ENCODE assay signal across 10 cellular contexts in genomic region chr2:45904267-45904921, GRCh38.
DNase-seq lines count a peak whose midpoint lies in the region; ATAC-seq and TF ChIP-seq lines count a peak whose summit lies in the region.
"Had no signal": no experiment of that assay in that cellular context is flagged by ENCODE, and none has a peak within 500 bp of the region (broad histone marks: within the 10 kb centered on the region; RNA-seq: fewer than 3 reads in every experiment).

No MANE protein-coding gene starts in this region.

- DNase-seq in stimulated activated naive CD8-positive, alpha-beta T cell treated with anti-CD3 and anti-CD28 coated beads, Interleukin-15, Interleukin-2, amounts not matched to agents 100 U/mL and 50 U/mL, for 24 hours: no peak
- no peak for DNase-seq in stimulated activated naive CD8-positive, alpha-beta T cell treated with anti-CD3 and anti-CD28 coated beads, Interleukin-15, amount 100 ng/mL, for 72 hours
- DNase-seq in NCI-H1930 (lab: John Stamatoyannopoulos, UW) (no peak), globus pallidus (ENCODE audit: low spot score) (no peak), HAP-1 (ENCODE audit: low spot score in 2 of 2) (no peak), NCI-H1092 treated with DMSO at 0.1 percent for 48 hours (lab: John Stamatoyannopoulos, UW) (no peak)
- DNase-seq: dermis blood vessel endothelial cell had no signal

- H3K9me3 Mint-ChIP-seq in stimulated activated naive CD8-positive, alpha-beta T cell treated with anti-CD3 and anti-CD28 coated beads, Interleukin-15, amount 100 ng/mL, for 72 hours: no peaks in the 10 kb centered on the region
- no peaks in the 10 kb centered on the region for H3K9me3 Mint-ChIP-seq in brain
- H3K9me3 Mint-ChIP-seq: CD14-positive monocyte had no signal

- peaks cover 8% of the 10 kb centered on the region for H3K4me1 Mint-ChIP-seq in stimulated activated naive CD8-positive, alpha-beta T cell treated with anti-CD3 and anti-CD28 coated beads, Interleukin-15, amount 100 ng/mL, for 72 hours
- H3K4me1 Mint-ChIP-seq in brain: peaks cover 89% of the 10 kb centered on the region

- H3K4me1 ChIP-seq in HAP-1: no peaks in the 10 kb centered on the region

- no peaks in the 10 kb centered on the region for H3K36me3 Mint-ChIP-seq in brain

- H3K27me3 Mint-ChIP-seq in stimulated activated naive CD8-positive, alpha-beta T cell treated with anti-CD3 and anti-CD28 coated beads, Interleukin-15, amount 100 ng/mL, for 72 hours: no peaks in the 10 kb centered on the region
- no peaks in the 10 kb centered on the region for H3K27me3 Mint-ChIP-seq in brain

- H3K9me3 ChIP-seq in HAP-1: no peaks in the 10 kb centered on the region

- ATAC-seq in stimulated activated naive CD8-positive, alpha-beta T cell treated with anti-CD3 and anti-CD28 coated beads, Interleukin-15, Interleukin-2, amounts not matched to agents 100 U/mL and 50 U/mL, for 24 hours: peak; percentile 45
- ATAC-seq in stimulated activated naive CD8-positive, alpha-beta T cell treated with anti-CD3 and anti-CD28 coated beads, Interleukin-15, amount 100 ng/mL, for 72 hours: no peak
- peak; percentile 70 for ATAC-seq in HG03066 (IDR thresholded peaks at IDR 0.05; ENCODE audit: low read depth, unreplicated experiment)

- no peaks in the 10 kb centered on the region for H3K27me3 ChIP-seq in HAP-1 (ENCODE audit: low read depth)

- no peak for TF ChIP-seq CTCF in brain (conservative IDR thresholded peaks at IDR 0.05)

- no peak overlapping the region for H3K4me3 Mint-ChIP-seq in stimulated activated naive CD8-positive, alpha-beta T cell treated with anti-CD3 and anti-CD28 coated beads, Interleukin-15, amount 100 ng/mL, for 72 hours
- peak overlapping the region in 4 of 5 experiments; percentile 10 to 75 (median 54) for H3K4me3 Mint-ChIP-seq in brain
- H3K4me3 Mint-ChIP-seq: CD14-positive monocyte had no signal

- in situ Hi-C loops in HAP-1 (cut with MboI; ENCODE audit: low sequenced_read_pairs): no loop called here

- no peaks in the 10 kb centered on the region for H3K36me3 ChIP-seq in HAP-1 (replicated peaks)

- H3K4me3 ChIP-seq in HAP-1: no peak overlapping the region

- H3K27ac Mint-ChIP-seq in stimulated activated naive CD8-positive, alpha-beta T cell treated with anti-CD3 and anti-CD28 coated beads, Interleukin-15, amount 100 ng/mL, for 72 hours: no peak overlapping the region
- peak overlapping the region; percentile 75 to 93 (median 83) for H3K27ac Mint-ChIP-seq in brain

Comparison
In these comparisons a context has a peak if more than half of its experiments do, and no peak if none do; other contexts are left out.
1. H3K27ac Mint-ChIP-seq: peak in brain (5 of 5); none in stimulated activated naive CD8-positive, alpha-beta T cell treated with anti-CD3 and anti-CD28 coated beads, Interleukin-15, amount 100 ng/mL, for 72 hours (0 of 2).
2. H3K4me3 Mint-ChIP-seq: peak in brain (4 of 5); none in stimulated activated naive CD8-positive, alpha-beta T cell treated with anti-CD3 and anti-CD28 coated beads, Interleukin-15, amount 100 ng/mL, for 72 hours (0 of 2).